In genomic region chr3:179671709-179672337, GRCh38 we compare ENCODE assay signal across 22 cellular contexts. TPM values are rescaled to one million over a fixed set of nuclear protein-coding genes. Genes with fewer than 3 reads are reported as not detected.
DNase-seq lines count a peak whose midpoint lies in the region; ATAC-seq and TF ChIP-seq lines count a peak whose summit lies in the region.
"Had no signal": no experiment of that assay in that cellular context is flagged by ENCODE, and none has a peak within 500 bp of the region (broad histone marks: within the 10 kb centered on the region; RNA-seq: fewer than 3 reads in every experiment).

No MANE protein-coding gene starts in this region.

- DNase-seq in M059J (ENCODE audit: low read depth), result peak; percentile 37
- DNase-seq in breast epithelium (ENCODE audit: low spot score in 2 of 2), result peak in 1 of 2 donors; percentile 33
- DNase-seq in islet precursor cell, result peak; percentile 61
- peak; percentile 53 for DNase-seq in skeletal muscle cell (ENCODE audit: low read depth)
- no peak for DNase-seq in activated T-cell treated with anti-CD3 and anti-CD28 coated beads, Interleukin-2, amount 50 U/mL, for 72 hours
- no peak for DNase-seq in NOMO-1 treated with DMSO at 0.1 percent for 48 hours (lab: John Stamatoyannopoulos, UW; ENCODE audit: unreplicated experiment)
- no peak for DNase-seq in dedifferentiated amniotic fluid mesenchymal stem cell (ENCODE audit: extremely low spot score)
- DNase-seq: activated CD4-positive, alpha-beta T cell treated with anti-CD3 and anti-CD28 coated beads, Interleukin-2, amount 50 U/mL, for 4 hours; aorta; BE2C; effector memory CD8-positive, alpha-beta T cell; H7; Kasumi-1; NCI-H1694; NCI-H774; SHP77 treated with DMSO at 0.1 percent for 48 hours; stimulated activated CD4-positive, alpha-beta T cell treated with anti-CD3 and anti-CD28 coated beads, Interleukin-15, amount 100 ng/mL, for 24 hours; transverse colon had no signal

- H3K4me1 Mint-ChIP-seq in activated T-cell treated with anti-CD3 and anti-CD28 coated beads, Interleukin-2, amount 50 U/mL, for 72 hours (ENCODE audit: low read depth), result no peaks in the 10 kb centered on the region

- H3K27me3 ChIP-seq in breast epithelium, result no peaks in the 10 kb centered on the region
- H3K27me3 ChIP-seq: BE2C, neutrophil, transverse colon had no signal

- no peak overlapping the region for H3K27ac Mint-ChIP-seq in activated T-cell treated with anti-CD3 and anti-CD28 coated beads, Interleukin-2, amount 50 U/mL, for 72 hours
- H3K27ac Mint-ChIP-seq: activated T-helper 17 cell treated with anti-CD3 and anti-CD28 coated beads, Interleukin-2, amount 50 U/mL, for 72 hours; effector memory CD8-positive, alpha-beta T cell had no signal

- no peak overlapping the region for H3K4me3 Mint-ChIP-seq in activated T-cell treated with anti-CD3 and anti-CD28 coated beads, Interleukin-2, amount 50 U/mL, for 72 hours
- H3K4me3 Mint-ChIP-seq: activated T-helper 17 cell treated with anti-CD3 and anti-CD28 coated beads, Interleukin-2, amount 50 U/mL, for 72 hours; effector memory CD8-positive, alpha-beta T cell had no signal

- H3K36me3 ChIP-seq in breast epithelium, result no peaks in the 10 kb centered on the region
- H3K36me3 ChIP-seq: BE2C, neutrophil, transverse colon had no signal

- no peak overlapping the region for H3K4me3 ChIP-seq in breast epithelium
- H3K4me3 ChIP-seq in skeletal muscle cell (ENCODE audit: low read depth, low read length), result no peak overlapping the region
- H3K4me3 ChIP-seq: lung, transverse colon had no signal

- H3K36me3 Mint-ChIP-seq in activated T-cell treated with anti-CD3 and anti-CD28 coated beads, Interleukin-2, amount 50 U/mL, for 72 hours (ENCODE audit: insufficient read depth in 2 of 2), result peaks cover 0 to 1% of the 10 kb centered on the region in 2 donors

- TF ChIP-seq CTCF in breast epithelium (IDR thresholded peaks at IDR 0.05), result no peak

- H3K4me1 ChIP-seq in breast epithelium, result no peaks in the 10 kb centered on the region
- H3K4me1 ChIP-seq: BE2C, transverse colon had no signal

- TF ChIP-seq POLR2A in breast epithelium (IDR thresholded peaks at IDR 0.05), result no peak

- ATAC-seq in activated T-cell treated with anti-CD3 and anti-CD28 coated beads, Interleukin-2, amount 50 U/mL, for 72 hours (replicated peaks in 1 of 2), result no peak
- ATAC-seq: activated T-helper 17 cell treated with anti-CD3 and anti-CD28 coated beads, Interleukin-2, amount 50 U/mL, for 72 hours; effector memory CD8-positive, alpha-beta T cell had no signal

- H3K9me3 ChIP-seq in breast epithelium, result no peaks in the 10 kb centered on the region
- H3K9me3 ChIP-seq: BE2C, neutrophil, transverse colon had no signal

- peak overlapping the region; percentile 10 to 67 for H3K27ac ChIP-seq in breast epithelium
- H3K27ac ChIP-seq: HL-60, neutrophil, transverse colon had no signal

- H3K9me3 Mint-ChIP-seq in activated T-cell treated with anti-CD3 and anti-CD28 coated beads, Interleukin-2, amount 50 U/mL, for 72 hours, result no peaks in the 10 kb centered on the region
- H3K9me3 Mint-ChIP-seq: activated T-helper 17 cell treated with anti-CD3 and anti-CD28 coated beads, Interleukin-2, amount 50 U/mL, for 72 hours; effector memory CD8-positive, alpha-beta T cell had no signal

- no peaks in the 10 kb centered on the region for H3K27me3 Mint-ChIP-seq in activated T-cell treated with anti-CD3 and anti-CD28 coated beads, Interleukin-2, amount 50 U/mL, for 72 hours (ENCODE audit: low read depth)
- H3K27me3 Mint-ChIP-seq: activated T-helper 17 cell treated with anti-CD3 and anti-CD28 coated beads, Interleukin-2, amount 50 U/mL, for 72 hours; effector memory CD8-positive, alpha-beta T cell had no signal

- intact Hi-C loops in breast epithelium (cut with DNase I; ENCODE audit: low total_unique reads), result loop anchor here (5.0 kb wide), 1 partner anchor 615 kb away; no protein-coding TSS in a partner anchor

RNA-seq across cellular contexts. Expression of gene USP13, which starts 19.0 kb away (rescaled TPM):
- 14.3 and 15.6 TPM in 2 replicates for total RNA-seq in M059J (2014; rRNA removed; shearing (Covaris generic))
- total RNA-seq in breast epithelium, result 10 to 100 TPM; 11.4 to 17.3 (median 11.8) TPM
- total RNA-seq in activated T-cell treated with anti-CD3 and anti-CD28 coated beads, Interleukin-2, amount 50 U/mL, for 72 hours, result 10 to 100 TPM in 1 of 2 donors, 1 to 10 TPM in 1; 8.1 to 12.4 TPM

Comparison
In these comparisons a context has a peak if more than half of its experiments do, and no peak if none do; other contexts are left out.
1. DNase-seq: peak in M059J (single experiment), islet precursor cell (single experiment) and skeletal muscle cell (single experiment); none in activated T-cell treated with anti-CD3 and anti-CD28 coated beads, Interleukin-2, amount 50 U/mL, for 72 hours (0 of 2), NOMO-1 treated with DMSO at 0.1 percent for 48 hours (single experiment) and dedifferentiated amniotic fluid mesenchymal stem cell (single experiment).